In genomic region chr2:119491776-119492525, GRCh38 we compare ENCODE assay signal across 1 cellular context.
TF ChIP-seq lines count a peak whose summit lies in the region.

No MANE protein-coding gene starts in this region.

TF ChIP-seq in HepG2, 621 proteins besides CTCF, POLR2A, EP300 and RAD21 (continued from another document):
- TF ChIP-seq ARID5B (CRISPR knock-in tag; IDR thresholded peaks at IDR 0.05) (peak; percentile 66), ZBTB37 (CRISPR knock-in tag; IDR thresholded peaks at IDR 0.05) (peak; percentile 80; the same call in 1 of the 2 replicates), RXRB (CRISPR knock-in tag; IDR thresholded peaks at IDR 0.05; ENCODE audit: borderline replicate concordance) (0 out of 2 replicates have a peak, but pooled peaks have one; percentile 36), MAFF (IDR thresholded peaks at IDR 0.05; ENCODE audit: low read depth, low read length) (peak; percentile 80), FOSL2 (CRISPR knock-in tag; IDR thresholded peaks at IDR 0.05) (peak; percentile 89), ZNF746 (CRISPR knock-in tag; IDR thresholded peaks at IDR 0.05) (no peak), ATF7 (IDR thresholded peaks at IDR 0.05) (peak; percentile 57), ATF7 (CRISPR knock-in tag; IDR thresholded peaks at IDR 0.05) (peak; percentile 89; the same call in 1 of the 2 replicates)
- TF ChIP-seq, protein P1, sequence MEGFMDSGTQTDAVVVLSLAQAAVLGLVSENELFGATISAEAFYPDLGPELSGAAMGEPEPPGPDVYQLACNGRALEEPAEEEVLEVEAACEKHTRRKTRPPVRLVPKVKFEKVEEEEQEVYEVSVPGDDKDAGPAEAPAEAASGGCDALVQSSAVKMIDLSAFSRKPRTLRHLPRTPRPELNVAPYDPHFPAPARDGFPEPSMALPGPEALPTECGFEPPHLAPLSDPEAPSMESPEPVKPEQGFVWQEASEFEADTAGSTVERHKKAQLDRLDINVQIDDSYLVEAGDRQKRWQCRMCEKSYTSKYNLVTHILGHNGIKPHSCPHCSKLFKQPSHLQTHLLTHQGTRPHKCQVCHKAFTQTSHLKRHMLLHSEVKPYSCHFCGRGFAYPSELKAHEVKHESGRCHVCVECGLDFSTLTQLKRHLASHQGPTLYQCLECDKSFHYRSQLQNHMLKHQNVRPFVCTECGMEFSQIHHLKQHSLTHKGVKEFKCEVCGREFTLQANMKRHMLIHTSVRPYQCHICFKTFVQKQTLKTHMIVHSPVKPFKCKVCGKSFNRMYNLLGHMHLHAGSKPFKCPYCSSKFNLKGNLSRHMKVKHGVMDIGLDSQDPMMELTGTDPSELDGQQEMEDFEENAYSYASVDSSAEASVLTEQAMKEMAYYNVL (CRISPR knock-in tag; IDR thresholded peaks at IDR 0.05; ENCODE audit: borderline replicate concordance) = 0 out of 2 replicates have a peak, but pooled peaks have one; percentile 38
- TF ChIP-seq, protein P2, sequence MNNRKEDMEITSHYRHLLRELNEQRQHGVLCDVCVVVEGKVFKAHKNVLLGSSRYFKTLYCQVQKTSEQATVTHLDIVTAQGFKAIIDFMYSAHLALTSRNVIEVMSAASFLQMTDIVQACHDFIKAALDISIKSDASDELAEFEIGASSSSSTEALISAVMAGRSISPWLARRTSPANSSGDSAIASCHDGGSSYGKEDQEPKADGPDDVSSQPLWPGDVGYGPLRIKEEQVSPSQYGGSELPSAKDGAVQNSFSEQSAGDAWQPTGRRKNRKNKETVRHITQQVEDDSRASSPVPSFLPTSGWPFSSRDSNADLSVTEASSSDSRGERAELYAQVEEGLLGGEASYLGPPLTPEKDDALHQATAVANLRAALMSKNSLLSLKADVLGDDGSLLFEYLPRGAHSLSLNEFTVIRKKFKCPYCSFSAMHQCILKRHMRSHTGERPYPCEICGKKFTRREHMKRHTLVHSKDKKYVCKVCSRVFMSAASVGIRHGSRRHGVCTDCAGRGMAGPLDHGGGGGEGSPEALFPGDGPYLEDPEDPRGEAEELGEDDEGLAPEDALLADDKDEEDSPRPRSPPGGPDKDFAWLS (CRISPR knock-in tag; IDR thresholded peaks at IDR 0.05; ENCODE audit: borderline replicate concordance) = no peak
TF ChIP-seq in HepG2: peak in this region for 47.
